ENCODE assay signal across 7 cellular contexts in the genomic region with DNA sequence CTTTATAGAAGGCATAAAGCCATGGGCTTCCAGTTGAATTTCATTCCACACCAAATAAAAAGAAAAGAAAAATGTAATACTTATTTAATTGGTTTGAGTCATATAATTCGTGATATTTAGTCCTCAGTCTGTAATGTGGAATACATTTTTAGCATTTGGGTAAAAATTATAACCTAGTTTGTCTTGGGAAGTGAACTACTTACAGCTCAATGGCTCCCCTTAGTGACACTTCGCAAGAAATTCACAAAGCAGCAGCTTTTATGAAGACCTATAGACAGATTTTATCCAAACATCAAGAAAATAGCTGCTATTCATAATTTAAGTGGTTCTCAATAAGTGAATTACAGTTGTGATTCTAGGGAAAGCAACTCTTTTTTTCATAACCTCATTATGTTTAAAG.
A peak's percentile ranks its signal among the peaks of the same experiment; 100 is the strongest.
DNase-seq lines count a peak whose midpoint lies in the region; ATAC-seq and TF ChIP-seq lines count a peak whose summit lies in the region.

No MANE protein-coding gene starts in this region.

- H3K4me3 ChIP-seq in NB4 (ENCODE audit: low read depth, low read length) = no peak overlapping the region
- no peak overlapping the region for H3K4me3 ChIP-seq in brain microvascular endothelial cell (ENCODE audit: low read depth, low read length)
- no peak overlapping the region for H3K4me3 ChIP-seq in MG63

- peak; percentile 46 for TF ChIP-seq CTCF in GM12873 (IDR thresholded peaks at IDR 0.05; ENCODE audit: insufficient read depth, low read depth, low read length, missing control alignments)
- peak; percentile 50 for TF ChIP-seq CTCF in NB4 (IDR thresholded peaks at IDR 0.05; ENCODE audit: low read depth, low read length)
- TF ChIP-seq CTCF in brain microvascular endothelial cell (IDR thresholded peaks at IDR 0.05; ENCODE audit: low read depth, low read length, missing control alignments) = peak; percentile 63
- TF ChIP-seq CTCF in osteocyte (IDR thresholded peaks at IDR 0.05) = peak; percentile 71

- H3K4me3 Mint-ChIP-seq in osteocyte (ENCODE audit: unreplicated experiment) = no peak overlapping the region

- H3K4me1 Mint-ChIP-seq in osteocyte (ENCODE audit: unreplicated experiment) = no peaks in the 10 kb centered on the region

- in situ Hi-C loops in brain microvascular endothelial cell (cut with HindIII; ENCODE audit: low pct_ligation_motif_present, low sequenced_read_pairs) = no loop called here

- ATAC-seq in HG03342 (IDR thresholded peaks at IDR 0.05; ENCODE audit: unreplicated experiment) = no peak

- DNase-seq in NB4 (ENCODE audit: low read depth) = peak; percentile 67
- peak; percentile 43 for DNase-seq in brain microvascular endothelial cell
- DNase-seq in osteocyte (ENCODE audit: extremely low spot score, unreplicated experiment) = no peak
- DNase-seq in MG63 = no peak
- no peak for DNase-seq in cerebellar cortex (ENCODE audit: low spot score)

- no peak overlapping the region for H3K27ac ChIP-seq in brain microvascular endothelial cell

- H3K36me3 Mint-ChIP-seq in osteocyte (ENCODE audit: unreplicated experiment) = no peaks in the 10 kb centered on the region

- no peak overlapping the region for H3K27ac Mint-ChIP-seq in osteocyte (ENCODE audit: unreplicated experiment)

- no peaks in the 10 kb centered on the region for H3K9me3 Mint-ChIP-seq in osteocyte (ENCODE audit: unreplicated experiment)

- no peak for TF ChIP-seq POLR2A in NB4 (IDR thresholded peaks at IDR 0.05; ENCODE audit: extremely low read depth, insufficient read length)

- H3K27me3 Mint-ChIP-seq in osteocyte (ENCODE audit: unreplicated experiment) = no peaks in the 10 kb centered on the region

- no peaks in the 10 kb centered on the region for H3K9me3 ChIP-seq in MG63

- no peaks in the 10 kb centered on the region for H3K36me3 ChIP-seq in brain microvascular endothelial cell (replicated peaks)
- H3K36me3 ChIP-seq in MG63 = no peaks in the 10 kb centered on the region

- H3K27me3 ChIP-seq in brain microvascular endothelial cell (replicated peaks) = no peaks in the 10 kb centered on the region
- no peaks in the 10 kb centered on the region for H3K27me3 ChIP-seq in MG63

Comparison
In these comparisons a context has a peak if more than half of its experiments do, and no peak if none do; other contexts are left out.
1. DNase-seq: peak in NB4 (single experiment) and brain microvascular endothelial cell (single experiment); none in osteocyte (single experiment), MG63 (single experiment) and cerebellar cortex (single experiment).
2. Peak in every context shown above with its lines, with median percentiles within 50 percentile points of each other: CTCF ChIP-seq.